In the genomic region with DNA sequence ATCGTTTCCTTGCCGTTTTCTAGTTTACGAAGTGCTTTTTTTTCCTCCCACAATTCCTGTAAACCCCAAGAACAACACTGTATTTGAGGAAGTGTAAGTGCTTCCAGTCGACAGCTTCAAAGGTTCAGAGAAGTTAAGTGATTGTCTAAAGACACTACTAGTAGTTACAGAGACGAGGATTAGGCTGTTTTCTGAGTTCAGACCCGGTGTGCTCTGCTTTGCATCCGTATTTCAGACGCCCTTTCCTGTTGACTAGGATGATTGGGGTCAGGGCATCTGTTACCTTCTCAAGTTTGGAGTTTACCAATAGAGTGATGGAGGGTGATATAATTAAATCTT, we compare ENCODE assay signal across 8 cellular contexts. TPM values are rescaled to one million over a fixed set of nuclear protein-coding genes. Genes with fewer than 3 reads are reported as not detected.
DNase-seq lines count a peak whose midpoint lies in the region; ATAC-seq and TF ChIP-seq lines count a peak whose summit lies in the region.

No MANE protein-coding gene starts in this region.

- H3K4me1 Mint-ChIP-seq in activated T-cell treated with anti-CD3 and anti-CD28 coated beads, Interleukin-2, amount 50 U/mL, for 4 hours (ENCODE audit: low read depth), result peaks cover 26% of the 10 kb centered on the region
- H3K4me1 Mint-ChIP-seq in activated naive CD8-positive, alpha-beta T cell treated with anti-CD3 and anti-CD28 coated beads, Interleukin-2, amount 10 ng/mL, durations not matched to agents 7 days and 5 days, result peaks cover 24% of the 10 kb centered on the region

- peak overlapping the region; percentile 92 for H3K27ac Mint-ChIP-seq in activated naive CD8-positive, alpha-beta T cell treated with anti-CD3 and anti-CD28 coated beads, Interleukin-2, amount 10 ng/mL, durations not matched to agents 7 days and 5 days

- H3K4me3 Mint-ChIP-seq in activated T-cell treated with anti-CD3 and anti-CD28 coated beads, Interleukin-2, amount 50 U/mL, for 4 hours, result peak overlapping the region; percentile 96
- H3K4me3 Mint-ChIP-seq in activated naive CD8-positive, alpha-beta T cell treated with anti-CD3 and anti-CD28 coated beads, Interleukin-2, amount 10 ng/mL, durations not matched to agents 7 days and 5 days, result peak overlapping the region; percentile 98

- peak overlapping the region; percentile 83 to 100 (median 87) for H3K4me3 ChIP-seq in liver (ENCODE audit: low read depth in 1 of 3, low read length in 3 of 3)
- H3K4me3 ChIP-seq in tibial nerve, result peak overlapping the region; percentile 30 to 60 (median 55)

- H3K27me3 Mint-ChIP-seq in activated T-cell treated with anti-CD3 and anti-CD28 coated beads, Interleukin-2, amount 50 U/mL, for 4 hours (ENCODE audit: low read depth), result no peaks in the 10 kb centered on the region
- H3K27me3 Mint-ChIP-seq in activated naive CD8-positive, alpha-beta T cell treated with anti-CD3 and anti-CD28 coated beads, Interleukin-2, amount 10 ng/mL, durations not matched to agents 7 days and 5 days, result no peaks in the 10 kb centered on the region

- peaks cover 32% of the 10 kb centered on the region for H3K36me3 Mint-ChIP-seq in activated T-cell treated with anti-CD3 and anti-CD28 coated beads, Interleukin-2, amount 50 U/mL, for 4 hours (ENCODE audit: insufficient read depth)
- H3K36me3 Mint-ChIP-seq in activated naive CD8-positive, alpha-beta T cell treated with anti-CD3 and anti-CD28 coated beads, Interleukin-2, amount 10 ng/mL, durations not matched to agents 7 days and 5 days, result peaks cover 11% of the 10 kb centered on the region

- POLR2A ChIA-PET in activated naive CD8-positive, alpha-beta T cell treated with anti-CD3 and anti-CD28 coated beads, Interleukin-2, amount 10 ng/mL, durations not matched to agents 7 days and 5 days (lab: Charles Lee), result interaction anchor here (0.9 to 2.7 kb wide), 3 partner anchors 9 to 90 kb away, joined by 3 to 12 read pairs (median 5); partner anchors contain the start of gene UBE2L6

- peaks cover 9 to 25% (median 16%) of the 10 kb centered on the region in 4 donors for H3K36me3 ChIP-seq in liver (ENCODE audit: control insufficient read depth in 4 of 4, insufficient read depth in 3 of 4, low read depth in 1 of 4, low read length in 3 of 4)
- H3K36me3 ChIP-seq in tibial nerve, result peaks cover 0 to 38% (median 17%) of the 10 kb centered on the region in 3 donors

- peak overlapping the region; percentile 56 to 97 for H3K9ac ChIP-seq in liver (ENCODE audit: low read depth in 1 of 2, low read length in 2 of 2)

- H3K9me3 Mint-ChIP-seq in activated T-cell treated with anti-CD3 and anti-CD28 coated beads, Interleukin-2, amount 50 U/mL, for 4 hours, result no peaks in the 10 kb centered on the region
- H3K9me3 Mint-ChIP-seq in activated naive CD8-positive, alpha-beta T cell treated with anti-CD3 and anti-CD28 coated beads, Interleukin-2, amount 10 ng/mL, durations not matched to agents 7 days and 5 days, result no peaks in the 10 kb centered on the region

- TF ChIP-seq RAD21 in liver (IDR thresholded peaks at IDR 0.05), result no peak

- 1% methylated on average over 8 of the region's 8 CpGs for WGBS in liver
- 0% methylated on average over 8 of the region's 8 CpGs for WGBS in tibial nerve, 2 donors

- no peaks in the 10 kb centered on the region for H3K27me3 ChIP-seq in liver (ENCODE audit: control insufficient read depth in 4 of 4, insufficient read depth in 4 of 4, low read length in 3 of 4)
- H3K27me3 ChIP-seq in tibial nerve, result no peaks in the 10 kb centered on the region

- TF ChIP-seq CTCF in liver (IDR thresholded peaks at IDR 0.05; ENCODE audit: low read depth, low read length, missing input control) (no peak), tibial nerve (IDR thresholded peaks at IDR 0.05) (no peak)

- H3K27ac ChIP-seq in liver (ENCODE audit: low read depth in 1 of 2, low read length in 2 of 2) (peak overlapping the region; percentile 32 to 75), tibial nerve (peak overlapping the region in 3 of 4 donors; percentile 21 to 97 (median 79))

- H3K9me3 ChIP-seq in liver (ENCODE audit: control insufficient read depth in 4 of 4, low read length in 3 of 4) (no peaks in the 10 kb centered on the region), tibial nerve (no peaks in the 10 kb centered on the region)

- TF ChIP-seq POLR2A in tibial nerve (IDR thresholded peaks at IDR 0.05), result no peak

- H3K4me1 ChIP-seq in liver (ENCODE audit: control insufficient read depth in 4 of 4, insufficient read depth in 4 of 4, low read length in 3 of 4) (peaks cover 3 to 17% (median 8%) of the 10 kb centered on the region in 4 donors), tibial nerve (peaks cover 0 to 35% (median 12%) of the 10 kb centered on the region in 4 donors)

- no peak for ATAC-seq in activated T-cell treated with anti-CD3 and anti-CD28 coated beads, Interleukin-2, amount 50 U/mL, for 4 hours
- no peak for ATAC-seq in activated naive CD8-positive, alpha-beta T cell treated with anti-CD3 and anti-CD28 coated beads, Interleukin-2, amount 10 ng/mL, durations not matched to agents 7 days and 5 days (ENCODE audit: low read depth)

- TF ChIP-seq EP300 in tibial nerve (IDR thresholded peaks at IDR 0.05), result no peak

- no peak for DNase-seq in activated T-cell treated with anti-CD3 and anti-CD28 coated beads, Interleukin-2, amount 50 U/mL, for 4 hours
- DNase-seq in activated T-cell treated with anti-CD3 and anti-CD28 coated beads, Interleukin-2, amount 50 U/mL, for 1 hour, result no peak
- DNase-seq in activated naive CD8-positive, alpha-beta T cell treated with anti-CD3 and anti-CD28 coated beads, Interleukin-2, amount 10 ng/mL, durations not matched to agents 7 days and 5 days, result no peak
- DNase-seq in tibial nerve (ENCODE audit: low spot score in 2 of 2) (no peak), mesenteric fat pad (ENCODE audit: low spot score) (no peak), NCI-H524 treated with DMSO at 0.1 percent for 48 hours (lab: John Stamatoyannopoulos, UW) (no peak), amniotic stem cell (lab: John Stamatoyannopoulos, UW) (no peak)

TF ChIP-seq in liver, 16 proteins besides CTCF, POLR2A, EP300 and RAD21 (continues in another document):
- TF ChIP-seq FOXA1 (IDR thresholded peaks at IDR 0.05), result no peak
- TF ChIP-seq TAF1 (conservative IDR thresholded peaks at IDR 0.05), result no peak
- no peak for TF ChIP-seq SP1 (IDR thresholded peaks at IDR 0.05)
- TF ChIP-seq HNF4G (IDR thresholded peaks at IDR 0.05), result no peak
- no peak for TF ChIP-seq ZBTB33 (IDR thresholded peaks at IDR 0.05)
- TF ChIP-seq HNF4A (conservative IDR thresholded peaks at IDR 0.05), result no peak
- TF ChIP-seq GABPA (IDR thresholded peaks at IDR 0.05 in 1 of 2, conservative IDR thresholded peaks at IDR 0.05 in 1 of 2), result no peak
- TF ChIP-seq EGR1 (IDR thresholded peaks at IDR 0.05; ENCODE audit: low read depth in 2 of 2), result no peak

RNA-seq across cellular contexts. Expression of gene CLP1, which starts 0.4 kb away (rescaled TPM):
- 10 to 100 TPM; 21.6 to 24.6 (median 22.0) TPM for total RNA-seq in activated T-cell treated with anti-CD3 and anti-CD28 coated beads, Interleukin-2, amount 50 U/mL, for 4 hours
- 10 to 100 TPM; 17.3 to 18.2 TPM for total RNA-seq in activated naive CD8-positive, alpha-beta T cell treated with anti-CD3 and anti-CD28 coated beads, Interleukin-2, amount 10 ng/mL, durations not matched to agents 7 days and 5 days
- total RNA-seq in liver, result 10 to 100 TPM; 10.1 to 12.3 TPM
- polyA plus RNA-seq in liver, result 1 to 10 TPM; 5.9 to 6.6 TPM
- total RNA-seq in tibial nerve, result 10 to 100 TPM in 1 of 4 donors, 1 to 10 TPM in 3; 6.3 to 15.1 (median 7.8) TPM
- total RNA-seq in mesenteric fat pad, result 12.0 TPM

RNA-seq across cellular contexts. Expression of gene YPEL4, which starts 8.3 kb away (rescaled TPM):
- total RNA-seq in activated T-cell treated with anti-CD3 and anti-CD28 coated beads, Interleukin-2, amount 50 U/mL, for 4 hours, result under 1 TPM in 1 of 3 donors, not detected in 2; 0.05 TPM
- 1 to 10 TPM; 6.9 to 7.1 TPM for total RNA-seq in activated naive CD8-positive, alpha-beta T cell treated with anti-CD3 and anti-CD28 coated beads, Interleukin-2, amount 10 ng/mL, durations not matched to agents 7 days and 5 days
- 10 to 100 TPM in 1 of 2 donors, under 1 TPM in 1; 0.08 to 19.9 TPM for total RNA-seq in liver
- polyA plus RNA-seq in liver, result under 1 TPM; 0.14 to 0.31 TPM
- total RNA-seq in tibial nerve, result 1 to 10 TPM in 1 of 4 donors, under 1 TPM in 3; 0.30 to 1.7 (median 0.41) TPM
- total RNA-seq in mesenteric fat pad, result 0.71 TPM

RNA-seq across cellular contexts. Expression of gene ZDHHC5, which starts 9.9 kb away (rescaled TPM):
- total RNA-seq in activated T-cell treated with anti-CD3 and anti-CD28 coated beads, Interleukin-2, amount 50 U/mL, for 4 hours, result 10 to 100 TPM; 65.0 to 78.1 (median 73.8) TPM
- 10 to 100 TPM; 76.3 to 78.4 TPM for total RNA-seq in activated naive CD8-positive, alpha-beta T cell treated with anti-CD3 and anti-CD28 coated beads, Interleukin-2, amount 10 ng/mL, durations not matched to agents 7 days and 5 days
- total RNA-seq in liver (10 to 100 TPM; 27.1 to 31.4 TPM), tibial nerve (10 to 100 TPM; 26.0 to 57.3 (median 33.7) TPM), mesenteric fat pad (65.4 TPM)
- polyA plus RNA-seq in liver, result 10 to 100 TPM in 1 of 2 donors, 1 to 10 TPM in 1; 7.2 to 25.1 TPM

RNA-seq across cellular contexts. Expression of gene MED19, which starts 54.0 kb away (rescaled TPM):
- total RNA-seq in activated T-cell treated with anti-CD3 and anti-CD28 coated beads, Interleukin-2, amount 50 U/mL, for 4 hours, result 10 to 100 TPM; 23.2 to 26.3 (median 24.4) TPM
- 10 to 100 TPM; 13.1 to 14.0 TPM for total RNA-seq in activated naive CD8-positive, alpha-beta T cell treated with anti-CD3 and anti-CD28 coated beads, Interleukin-2, amount 10 ng/mL, durations not matched to agents 7 days and 5 days
- total RNA-seq in liver (1 to 10 TPM; 4.4 to 5.6 TPM), tibial nerve (10 to 100 TPM; 11.9 to 17.3 (median 15.4) TPM), mesenteric fat pad (14.4 TPM)
- polyA plus RNA-seq in liver, result 10 to 100 TPM in 1 of 2 donors, 1 to 10 TPM in 1; 7.5 to 11.3 TPM

RNA-seq across cellular contexts. Expression of gene TMX2, which starts 54.4 kb away (rescaled TPM):
- 100 to 1,000 TPM; 126 to 137 (median 137) TPM for total RNA-seq in activated T-cell treated with anti-CD3 and anti-CD28 coated beads, Interleukin-2, amount 50 U/mL, for 4 hours
- 10 to 100 TPM; 61.6 to 64.7 TPM for total RNA-seq in activated naive CD8-positive, alpha-beta T cell treated with anti-CD3 and anti-CD28 coated beads, Interleukin-2, amount 10 ng/mL, durations not matched to agents 7 days and 5 days
- total RNA-seq in liver (10 to 100 TPM; 43.3 to 48.3 TPM), tibial nerve (10 to 100 TPM; 54.3 to 89.4 (median 71.7) TPM), mesenteric fat pad (70.1 TPM)
- 10 to 100 TPM; 69.8 to 70.9 TPM for polyA plus RNA-seq in liver
